ENCODE assay signal across 14 cellular contexts in the genomic region with DNA sequence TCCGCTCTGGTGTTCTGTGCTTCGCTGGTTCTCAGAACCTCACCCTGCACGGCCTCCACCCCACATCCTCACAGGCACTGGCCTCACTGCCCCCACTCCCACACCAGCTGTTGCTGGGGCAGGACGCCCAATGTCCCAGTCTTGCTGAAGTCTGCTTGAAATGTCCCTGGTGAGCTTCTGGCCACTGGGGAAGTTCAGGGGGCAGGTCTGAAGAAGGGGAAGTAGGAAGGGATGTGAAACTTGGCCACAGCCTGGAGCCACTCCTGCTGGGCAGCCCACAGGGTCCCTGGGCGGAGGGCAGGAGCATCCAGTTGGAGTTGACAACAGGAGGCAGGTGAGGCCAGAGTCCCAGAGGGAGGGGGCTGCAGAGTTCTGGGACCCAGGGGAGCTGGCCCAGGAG. TPM values are rescaled to one million over a fixed set of nuclear protein-coding genes. Genes with fewer than 3 reads are reported as not detected.
DNase-seq lines count a peak whose midpoint lies in the region; ATAC-seq lines count a peak whose summit lies in the region.
"Had no signal": no experiment of that assay in that cellular context is flagged by ENCODE, and none has a peak within 500 bp of the region (broad histone marks: within the 10 kb centered on the region; RNA-seq: fewer than 3 reads in every experiment).

TSS of gene C1QA (plus strand) at position 260 of the 400 bp plus-strand sequence. CDS start 989 bp downstream, outside the sequence.

- H3K27ac ChIP-seq in right cardiac atrium (ENCODE audit: low read length): no peak within 1 kb of the TSS
- H3K27ac ChIP-seq in aorta (ENCODE audit: low read depth in 1 of 2, low read length in 2 of 2): no peak within 1 kb of the TSS
- H3K27ac ChIP-seq: 22Rv1 had no signal

- no peak within 1 kb of the TSS for H3K4me3 ChIP-seq in right cardiac atrium (ENCODE audit: low read length)
- H3K4me3 ChIP-seq in aorta (ENCODE audit: low read length in 2 of 2): no peak within 1 kb of the TSS

- 30% methylated on average over 5 of the region's 5 CpGs for WGBS in right cardiac atrium
- 47 to 54% methylated on average over 5 of the region's 5 CpGs for WGBS in aorta, 2 donors

- no peaks in the 10 kb centered on the region for H3K27me3 ChIP-seq in right cardiac atrium (ENCODE audit: control insufficient read depth, insufficient read depth)
- H3K27me3 ChIP-seq in aorta (ENCODE audit: control insufficient read depth in 1 of 2, insufficient read depth in 2 of 2, low read length in 1 of 2): no peaks in the 10 kb centered on the region

- H3K27ac Mint-ChIP-seq in activated CD4-positive, alpha-beta T cell treated with anti-CD3 and anti-CD28 coated beads for 36 hours: no peak within 1 kb of the TSS

- H3K36me3 ChIP-seq in aorta (ENCODE audit: control insufficient read depth in 1 of 2, insufficient read depth in 2 of 2, low read length in 1 of 2): no peaks in the 10 kb centered on the region

- H3K9me3 ChIP-seq in right cardiac atrium (ENCODE audit: control insufficient read depth, low read length) (no peaks in the 10 kb centered on the region), aorta (ENCODE audit: control insufficient read depth, low read length) (no peaks in the 10 kb centered on the region)

- intact Hi-C loops in right cardiac atrium (cut with DNase I) (no loop called here), posterior cingulate gyrus (cut with DNase I) (no loop called here), aorta (cut with DNase I) (no loop called here)
- intact Hi-C loops in activated CD4-positive, alpha-beta T cell treated with anti-CD3 and anti-CD28 coated beads for 36 hours (cut with DNase I, micrococcal nuclease): no loop called here

- H3K4me1 Mint-ChIP-seq in activated CD4-positive, alpha-beta T cell treated with anti-CD3 and anti-CD28 coated beads for 36 hours: no peaks in the 10 kb centered on the region

- DNase-seq in SKM-1 treated with dmso at 0.1 percent for 144 hours (lab: John Stamatoyannopoulos, UW; ENCODE audit: unreplicated experiment): peak; percentile 13
- no peak for DNase-seq in SKM-1 (lab: John Stamatoyannopoulos, UW; ENCODE audit: unreplicated experiment)
- peak; percentile 69 to 90 (median 87) for DNase-seq in right cardiac atrium
- DNase-seq in posterior cingulate gyrus: peak in 7 of 10 donors; percentile 17 to 90 (median 50)
- peak in 1 of 2 donors; percentile 91 for DNase-seq in aorta
- DNase-seq in activated CD4-positive, alpha-beta T cell treated with anti-CD3 and anti-CD28 coated beads for 36 hours: no peak
- DNase-seq: DND-41; NCI-H1694; NK-92 treated with Interleukin-12 subunit alpha and Interleukin-12 subunit beta, amount 100 ng/mL, for 24 hours; T-helper 9 cell had no signal

- POLR2A ChIA-PET in activated CD4-positive, alpha-beta T cell treated with anti-CD3 and anti-CD28 coated beads for 36 hours (lab: Charles Lee): no interaction called here

- H3K27me3 Mint-ChIP-seq in activated CD4-positive, alpha-beta T cell treated with anti-CD3 and anti-CD28 coated beads for 36 hours: peaks cover 17% of the 10 kb centered on the region

- H3K36me3 Mint-ChIP-seq in activated CD4-positive, alpha-beta T cell treated with anti-CD3 and anti-CD28 coated beads for 36 hours (ENCODE audit: low read depth): no peaks in the 10 kb centered on the region

- no peaks in the 10 kb centered on the region for H3K9me3 Mint-ChIP-seq in activated CD4-positive, alpha-beta T cell treated with anti-CD3 and anti-CD28 coated beads for 36 hours (ENCODE audit: low read depth)

- H3K4me1 ChIP-seq in right cardiac atrium (ENCODE audit: control insufficient read depth, insufficient read depth, low read length) (no peaks in the 10 kb centered on the region), aorta (ENCODE audit: control insufficient read depth in 1 of 2, insufficient read depth in 2 of 2, low read length in 2 of 2) (no peaks in the 10 kb centered on the region)

- ATAC-seq in right cardiac atrium (peak; percentile 71 to 73), aorta (ENCODE audit: low FRiP score) (peak; percentile 71), HG02938 (IDR thresholded peaks at IDR 0.05; ENCODE audit: unreplicated experiment) (no peak), GM21360 (IDR thresholded peaks at IDR 0.05; ENCODE audit: unreplicated experiment) (no peak)
- no peak for ATAC-seq in activated CD4-positive, alpha-beta T cell treated with anti-CD3 and anti-CD28 coated beads for 36 hours

- CTCF ChIA-PET in activated CD4-positive, alpha-beta T cell treated with anti-CD3 and anti-CD28 coated beads for 36 hours (lab: Charles Lee): no interaction called here

- H3K4me3 Mint-ChIP-seq in activated CD4-positive, alpha-beta T cell treated with anti-CD3 and anti-CD28 coated beads for 36 hours: no peak within 1 kb of the TSS

RNA-seq across cellular contexts. Expression of gene C1QA, which starts in this region (rescaled TPM):
- total RNA-seq in right cardiac atrium (100 to 1,000 TPM in 3 of 4 donors, 10 to 100 TPM in 1; 80.5 to 156 (median 127) TPM), aorta (100 to 1,000 TPM; 145 to 249 TPM)
- polyA plus RNA-seq in right cardiac atrium (51.4 TPM), aorta (100 to 1,000 TPM in 1 of 2 donors, 10 to 100 TPM in 1; 65.3 to 396 TPM)
- total RNA-seq in activated CD4-positive, alpha-beta T cell treated with anti-CD3 and anti-CD28 coated beads for 36 hours: not detected
- total RNA-seq: HT-29 had no signal

Comparison
In these comparisons a context has a peak if more than half of its experiments do, and no peak if none do; other contexts are left out.
1. RNA of gene C1QA (total RNA-seq): 145 to 249 TPM in aorta and 80.5 to 156 TPM in right cardiac atrium; not detected in activated CD4-positive, alpha-beta T cell treated with anti-CD3 and anti-CD28 coated beads for 36 hours; every median in the first group is over 10 times any median in the second.
2. DNase-seq: peak in SKM-1 treated with dmso at 0.1 percent for 144 hours (single experiment), right cardiac atrium (3 of 3) and posterior cingulate gyrus (7 of 10); none in SKM-1 (single experiment) and activated CD4-positive, alpha-beta T cell treated with anti-CD3 and anti-CD28 coated beads for 36 hours (single experiment).
3. ATAC-seq: peak in right cardiac atrium (2 of 2) and aorta (single experiment); none in HG02938 (single experiment), activated CD4-positive, alpha-beta T cell treated with anti-CD3 and anti-CD28 coated beads for 36 hours (single experiment) and GM21360 (single experiment).